ENCODE assay signal across 8 cellular contexts in genomic region chr14:103715052-103716000, GRCh38. TPM values are rescaled to one million over a fixed set of nuclear protein-coding genes. Genes with fewer than 3 reads are reported as not detected.
DNase-seq lines count a peak whose midpoint lies in the region; ATAC-seq lines count a peak whose summit lies in the region.

Gene XRCC3 (minus strand): TSS chr14:103715451. CDS start chr14:103711087, 4,364 bp downstream.
Gene ZFYVE21 (plus strand): TSS chr14:103715810. CDS start chr14:103715842, 32 bp downstream.

- CTCF ChIA-PET in activated CD4-positive, alpha-beta T cell treated with anti-CD3 and anti-CD28 coated beads for 36 hours (lab: Charles Lee), result interaction anchor here (0.6 to 1.0 kb wide), 3 partner anchors 35 to 201 kb away, joined by 3 read pairs; no protein-coding TSS in a partner anchor

- intact Hi-C loops in activated CD4-positive, alpha-beta T cell treated with anti-CD3 and anti-CD28 coated beads for 36 hours (cut with DNase I, micrococcal nuclease), result loop anchor here (1.0 to 10.0 kb wide), 13 partner anchors 86 to 1953 kb away; partner anchors contain the start of genes KLC1 (in 2 of the 2), BAG5 (in 1 of the 2), CDCA4 (in 1 of the 2) and COA8 (in 1 of the 2)

- H3K4me3 Mint-ChIP-seq in activated CD4-positive, alpha-beta T cell treated with anti-CD3 and anti-CD28 coated beads for 36 hours, result peak within 1 kb of the TSS; percentile 81

- DNase-seq in Ammon's horn (ENCODE audit: low spot score), result peak; percentile 100
- DNase-seq in GM19238 (ENCODE audit: insufficient read length, low spot score), result peak; percentile 100
- DNase-seq in NCI-H524 (lab: John Stamatoyannopoulos, UW), result peak; percentile 100
- DNase-seq in activated CD4-positive, alpha-beta T cell treated with anti-CD3 and anti-CD28 coated beads for 36 hours, result peak; percentile 100
- DNase-seq in kidney glomerular epithelial cell (lab: John Stamatoyannopoulos, UW), result peak; percentile 97
- DNase-seq in stimulated activated CD4-positive, alpha-beta T cell treated with anti-CD3 and anti-CD28 coated beads, Interleukin-1b, Interleukin-23, amount 100 ng/mL, for 1 hour (ENCODE audit: low read depth in 2 of 2), result peak; percentile 98 to 99

- peak within 1 kb of the TSS; percentile 60 for H3K27ac Mint-ChIP-seq in activated CD4-positive, alpha-beta T cell treated with anti-CD3 and anti-CD28 coated beads for 36 hours

- H3K9me3 Mint-ChIP-seq in activated CD4-positive, alpha-beta T cell treated with anti-CD3 and anti-CD28 coated beads for 36 hours (ENCODE audit: low read depth), result no peaks in the 10 kb centered on the region

- peaks cover 49% of the 10 kb centered on the region for H3K4me1 Mint-ChIP-seq in activated CD4-positive, alpha-beta T cell treated with anti-CD3 and anti-CD28 coated beads for 36 hours

- H3K27me3 Mint-ChIP-seq in activated CD4-positive, alpha-beta T cell treated with anti-CD3 and anti-CD28 coated beads for 36 hours, result no peaks in the 10 kb centered on the region

- H3K36me3 Mint-ChIP-seq in activated CD4-positive, alpha-beta T cell treated with anti-CD3 and anti-CD28 coated beads for 36 hours (ENCODE audit: low read depth), result peaks cover 25% of the 10 kb centered on the region

- POLR2A ChIA-PET in activated CD4-positive, alpha-beta T cell treated with anti-CD3 and anti-CD28 coated beads for 36 hours (lab: Charles Lee), result interaction anchor here (0.5 to 1.0 kb wide), 6 partner anchors 9 to 910 kb away, joined by 3 to 4 read pairs (median 3); no protein-coding TSS in a partner anchor

- ATAC-seq in HG03442 (IDR thresholded peaks at IDR 0.05; ENCODE audit: unreplicated experiment), result peak; percentile 93
- ATAC-seq in activated CD4-positive, alpha-beta T cell treated with anti-CD3 and anti-CD28 coated beads for 36 hours, result peak; percentile 96

- H3K27ac ChIP-seq in cingulate gyrus (ENCODE audit: low read depth, low read length), result peak within 1 kb of the TSS; percentile 65

RNA-seq across cellular contexts. Expression of gene XRCC3, which starts in this region (rescaled TPM):
- 10 to 100 TPM; 43.7 to 46.9 TPM for total RNA-seq in activated CD4-positive, alpha-beta T cell treated with anti-CD3 and anti-CD28 coated beads for 36 hours

RNA-seq across cellular contexts. Expression of gene ZFYVE21, which starts in this region (rescaled TPM):
- total RNA-seq in activated CD4-positive, alpha-beta T cell treated with anti-CD3 and anti-CD28 coated beads for 36 hours, result 10 to 100 TPM; 10.1 to 12.7 TPM

Comparison
In these comparisons a context has a peak if more than half of its experiments do, and no peak if none do; other contexts are left out.
1. Peak in every context shown above with its lines: DNase-seq, ATAC-seq and H3K27ac ChIP-seq.